In genomic region chr3:65548848-65549625, GRCh38 we compare ENCODE assay signal across 9 cellular contexts.
DNase-seq lines count a peak whose midpoint lies in the region; ATAC-seq and TF ChIP-seq lines count a peak whose summit lies in the region.
"Had no signal": no experiment of that assay in that cellular context is flagged by ENCODE, and none has a peak within 500 bp of the region (broad histone marks: within the 10 kb centered on the region; RNA-seq: fewer than 3 reads in every experiment).

No MANE protein-coding gene starts in this region.

- no peak overlapping the region for H3K4me3 Mint-ChIP-seq in CD4-positive, alpha-beta T cell

- no peaks in the 10 kb centered on the region for H3K9me2 ChIP-seq in hepatocyte (replicated peaks; ENCODE audit: insufficient read depth)

- intact Hi-C loops in psoas muscle (cut with DNase I), result loop anchor here in 1 of 2 donors (10.0 kb wide), 1 partner anchor 64 kb away; no protein-coding TSS in a partner anchor
- intact Hi-C loops in CD4-positive, alpha-beta T cell (cut with DNase I, micrococcal nuclease), result no loop called here

- DNase-seq in D341Med (ENCODE audit: low spot score) (peak; percentile 29), anterior cingulate cortex (lab: John Stamatoyannopoulos, UW) (peak in 32 of 58 donors; percentile 1 to 47 (median 16)), hepatocyte (ENCODE audit: low spot score) (peak; percentile 45), psoas muscle (peak; percentile 17 to 71), RWPE1 (ENCODE audit: low spot score) (no peak), NCI-H82 (lab: John Stamatoyannopoulos, UW) (no peak)
- DNase-seq in CD4-positive, alpha-beta T cell, result no peak
- DNase-seq: cortex of kidney had no signal

- H3K9me3 Mint-ChIP-seq in CD4-positive, alpha-beta T cell, result peaks cover 2% of the 10 kb centered on the region

- H3K36me3 ChIP-seq in hepatocyte (replicated peaks; ENCODE audit: insufficient read depth, low read depth) (no peaks in the 10 kb centered on the region), psoas muscle (ENCODE audit: insufficient read depth in 1 of 2, low read depth in 1 of 2) (no peaks in the 10 kb centered on the region)

- TF ChIP-seq CTCF in hepatocyte (IDR thresholded peaks at IDR 0.05; ENCODE audit: poor library complexity) (no peak), psoas muscle (IDR thresholded peaks at IDR 0.05) (no peak), RWPE1 (conservative IDR thresholded peaks at IDR 0.05; ENCODE audit: low read depth) (no peak)
- TF ChIP-seq CTCF in CD4-positive, alpha-beta T cell (IDR thresholded peaks at IDR 0.05), result no peak

- no peak overlapping the region for H3K27ac Mint-ChIP-seq in CD4-positive, alpha-beta T cell

- no peaks in the 10 kb centered on the region for H3K27me3 ChIP-seq in hepatocyte
- H3K27me3 ChIP-seq in psoas muscle (ENCODE audit: insufficient read depth in 3 of 3, low read length in 2 of 3), result no peaks in the 10 kb centered on the region
- no peaks in the 10 kb centered on the region for H3K27me3 ChIP-seq in CD4-positive, alpha-beta T cell (ENCODE audit: control insufficient read depth, insufficient read depth, low read length)

- peaks cover 23% of the 10 kb centered on the region for H3K79me2 ChIP-seq in hepatocyte

- CTCF ChIA-PET in RWPE1 (lab: Yijun Ruan, JAX), result no interaction called here
- CTCF ChIA-PET in CD4-positive, alpha-beta T cell (lab: Charles Lee), result no interaction called here

- no peaks in the 10 kb centered on the region for H3K9me3 ChIP-seq in hepatocyte (ENCODE audit: low read depth)
- H3K9me3 ChIP-seq in psoas muscle, result no peaks in the 10 kb centered on the region
- H3K9me3 ChIP-seq in CD4-positive, alpha-beta T cell (ENCODE audit: control insufficient read depth, low read length), result no peaks in the 10 kb centered on the region

- H3K4me2 ChIP-seq in hepatocyte, result peak overlapping the region; percentile 98

- ATAC-seq in psoas muscle (peak; percentile 72 to 97 (median 88)), HG03457 (IDR thresholded peaks at IDR 0.05; ENCODE audit: unreplicated experiment) (no peak)
- no peak for ATAC-seq in CD4-positive, alpha-beta T cell (ENCODE audit: poor library complexity)

- peak overlapping the region; percentile 51 for H2AFZ ChIP-seq in hepatocyte

- H3K4me3 ChIP-seq in hepatocyte (peak overlapping the region; percentile 68), psoas muscle (peak overlapping the region; percentile 85)

- POLR2A ChIA-PET in RWPE1 (lab: Yijun Ruan, JAX; ENCODE audit: low non-redundant PET), result no interaction called here
- POLR2A ChIA-PET in CD4-positive, alpha-beta T cell (lab: Charles Lee), result no interaction called here

- no peaks in the 10 kb centered on the region for H3K36me3 Mint-ChIP-seq in CD4-positive, alpha-beta T cell (ENCODE audit: low read depth)

- WGBS in hepatocyte (ENCODE audit: low lambda C conversion rate, missing lambda C conversion rate), result 2% methylated on average over 58 of the region's 71 CpGs
- 1% methylated on average over 44 to 71 of the region's 71 CpGs for WGBS in psoas muscle, 3 donors

- H4K20me1 ChIP-seq in hepatocyte (ENCODE audit: insufficient read depth, poor library complexity, severe bottlenecking), result peaks cover 15% of the 10 kb centered on the region

- H3K27ac ChIP-seq in hepatocyte (no peak overlapping the region), psoas muscle (no peak overlapping the region), RWPE1 (no peak overlapping the region)
- no peak overlapping the region for H3K27ac ChIP-seq in CD4-positive, alpha-beta T cell (ENCODE audit: low read depth, low read length)

- peaks cover 19% of the 10 kb centered on the region for H3K27me3 Mint-ChIP-seq in CD4-positive, alpha-beta T cell

- H3K4me1 ChIP-seq in hepatocyte (ENCODE audit: insufficient read depth) (peaks cover 8% of the 10 kb centered on the region), psoas muscle (no peaks in the 10 kb centered on the region)

- no peaks in the 10 kb centered on the region for H3K4me1 Mint-ChIP-seq in CD4-positive, alpha-beta T cell (ENCODE audit: low read depth)

Comparison
In these comparisons a context has a peak if more than half of its experiments do, and no peak if none do; other contexts are left out.
1. DNase-seq: peak in D341Med (single experiment), anterior cingulate cortex (32 of 58), hepatocyte (single experiment) and psoas muscle (2 of 2); none in RWPE1 (single experiment), CD4-positive, alpha-beta T cell (0 of 10) and NCI-H82 (single experiment).
2. ATAC-seq: peak in psoas muscle (4 of 4); none in HG03457 (single experiment) and CD4-positive, alpha-beta T cell (single experiment).